Comparison of ENCODE assay signal across 22 cellular contexts in genomic region chr7:109003742-109004141, GRCh38.
DNase-seq lines count a peak whose midpoint lies in the region; ATAC-seq, FAIRE-seq and TF ChIP-seq lines count a peak whose summit lies in the region.
"Had no signal": no experiment of that assay in that cellular context is flagged by ENCODE, and none has a peak within 500 bp of the region (broad histone marks: within the 10 kb centered on the region; RNA-seq: fewer than 3 reads in every experiment).

No MANE protein-coding gene starts in this region.

- H3K9me2 ChIP-seq in OCI-LY7 (ENCODE audit: insufficient read depth, low read length): no peaks in the 10 kb centered on the region

- no peak for FAIRE-seq in endothelial cell of umbilical vein (lab: Jason Lieb, UNC)

- dilution Hi-C loops in endothelial cell of umbilical vein (cut with MboI; ENCODE audit: extremely low pct_ligation_motif_present, low sequenced_read_pairs): no loop called here

- CTCF ChIA-PET in A673 (lab: Charles Lee): no interaction called here
- CTCF ChIA-PET in endothelial cell of umbilical vein (lab: Charles Lee): no interaction called here
- CTCF ChIA-PET in OCI-LY7 (lab: Charles Lee; ENCODE audit: unreplicated experiment): no interaction called here

- H3K9ac ChIP-seq in endothelial cell of umbilical vein (replicated peaks; ENCODE audit: extremely low read depth, insufficient read depth, low read length): no peak overlapping the region

- DNase-seq in A673 (ENCODE audit: low spot score) (peak; percentile 46), NB4 (ENCODE audit: low read depth) (peak; percentile 23), endothelial cell of umbilical vein (ENCODE audit: low read depth, low spot score) (peak; percentile 7), lower lobe of right lung (no peak), OCI-LY7 (ENCODE audit: low spot score) (no peak)
- no peak for DNase-seq in stimulated activated CD4-positive, alpha-beta T cell treated with anti-CD3 and anti-CD28 coated beads, Interleukin-1b, Interleukin-23, amount 100 ng/mL, for 48 hours
- DNase-seq: ACHN; activated CD4-positive, alpha-beta T cell treated with anti-CD3 and anti-CD28 coated beads, Interleukin-2, amount 50 U/mL, for 48 hours; activated gamma-delta T cell; central memory CD4-positive, alpha-beta T cell; DMS79; esophagus squamous epithelium; heart right ventricle; MV-4-11; NCI-H524 treated with DMSO at 0.1 percent for 48 hours; SIG-M5; spleen; T-helper 2 cell; uterus had no signal

- H2AFZ ChIP-seq in endothelial cell of umbilical vein (ENCODE audit: low read depth, low read length): no peak overlapping the region
- H2AFZ ChIP-seq in OCI-LY7 (ENCODE audit: low read length): no peak overlapping the region

- POLR2A ChIA-PET in A673 (lab: Charles Lee; ENCODE audit: low non-redundant PET): interaction anchor here (0.7 kb wide), 1 partner anchor 130 kb away, joined by 3 read pairs; no protein-coding TSS in a partner anchor
- POLR2A ChIA-PET in endothelial cell of umbilical vein (lab: Charles Lee): no interaction called here
- POLR2A ChIA-PET in OCI-LY7 (lab: Charles Lee): no interaction called here

- H3K27me3 ChIP-seq in A673 (replicated peaks; ENCODE audit: insufficient read depth, low read depth, low read length, poor library complexity): no peaks in the 10 kb centered on the region
- H3K27me3 ChIP-seq in endothelial cell of umbilical vein (ENCODE audit: control insufficient read depth in 2 of 2, insufficient read depth in 2 of 2, low read length in 2 of 2): no peaks in the 10 kb centered on the region
- H3K27me3 ChIP-seq in lower lobe of right lung (ENCODE audit: low read depth): no peaks in the 10 kb centered on the region
- H3K27me3 ChIP-seq: esophagus squamous epithelium, heart right ventricle, spleen, uterus had no signal

- ATAC-seq in lower lobe of right lung (peak; percentile 71 to 78), GM21360 (IDR thresholded peaks at IDR 0.05; ENCODE audit: unreplicated experiment) (no peak), HG03159 (IDR thresholded peaks at IDR 0.05; ENCODE audit: unreplicated experiment) (no peak)
- ATAC-seq: heart right ventricle had no signal

- H3K4me1 ChIP-seq in A673 (ENCODE audit: insufficient read depth, low read length, poor library complexity, severe bottlenecking) (no peaks in the 10 kb centered on the region), endothelial cell of umbilical vein (ENCODE audit: control insufficient read depth, extremely low read depth, insufficient read depth, low read length) (no peaks in the 10 kb centered on the region), lower lobe of right lung (no peaks in the 10 kb centered on the region), OCI-LY7 (ENCODE audit: insufficient read depth, low read length, poor library complexity, severe bottlenecking) (no peaks in the 10 kb centered on the region)
- H3K4me1 ChIP-seq: esophagus squamous epithelium, heart right ventricle, spleen, uterus had no signal

- no peaks in the 10 kb centered on the region for H3K9me1 ChIP-seq in endothelial cell of umbilical vein (replicated peaks; ENCODE audit: control insufficient read depth, extremely low read depth, insufficient read depth, low read length)

- intact Hi-C loops in A673 (cut with micrococcal nuclease; ENCODE audit: unreplicated experiment): no loop called here
- intact Hi-C loops in endothelial cell of umbilical vein (cut with micrococcal nuclease): no loop called here
- intact Hi-C loops in lower lobe of right lung (cut with DNase I): no loop called here
- intact Hi-C loops in OCI-LY7 (cut with micrococcal nuclease; ENCODE audit: unreplicated experiment): no loop called here

- H3K4me3 ChIP-seq in A673 (ENCODE audit: low read depth, low read length, poor library complexity, severe bottlenecking) (no peak overlapping the region), NB4 (ENCODE audit: low read depth, low read length) (no peak overlapping the region), endothelial cell of umbilical vein (replicated peaks in 1 of 3; ENCODE audit: insufficient read depth in 1 of 3, low read depth in 1 of 3, low read length in 3 of 3) (no peak overlapping the region), lower lobe of right lung (no peak overlapping the region), OCI-LY7 (ENCODE audit: low read depth, low read length, poor library complexity, severe bottlenecking) (no peak overlapping the region)
- H3K4me3 ChIP-seq: esophagus squamous epithelium, HAP-1, heart right ventricle, spleen, uterus had no signal

- TF ChIP-seq POLR2A in NB4 (IDR thresholded peaks at IDR 0.05; ENCODE audit: extremely low read depth, insufficient read length) (no peak), endothelial cell of umbilical vein (IDR thresholded peaks at IDR 0.05; ENCODE audit: low read depth, low read length) (no peak)

- H3K9me3 ChIP-seq in A673 (ENCODE audit: low read depth, low read length, poor library complexity, severe bottlenecking): no peaks in the 10 kb centered on the region
- no peaks in the 10 kb centered on the region for H3K9me3 ChIP-seq in endothelial cell of umbilical vein (replicated peaks; ENCODE audit: control insufficient read depth, insufficient read depth, low read length)
- H3K9me3 ChIP-seq in lower lobe of right lung: no peaks in the 10 kb centered on the region
- H3K9me3 ChIP-seq in OCI-LY7 (ENCODE audit: low read length): no peaks in the 10 kb centered on the region
- H3K9me3 ChIP-seq: esophagus squamous epithelium, HAP-1, heart right ventricle, spleen, uterus had no signal

- H3K36me3 ChIP-seq in A673 (ENCODE audit: insufficient read depth, low read length, poor library complexity, severe bottlenecking): no peaks in the 10 kb centered on the region
- H3K36me3 ChIP-seq in endothelial cell of umbilical vein (ENCODE audit: control insufficient read depth in 2 of 2, extremely low read depth in 1 of 2, insufficient read depth in 2 of 2, low read length in 2 of 2): no peaks in the 10 kb centered on the region
- no peaks in the 10 kb centered on the region for H3K36me3 ChIP-seq in lower lobe of right lung
- H3K36me3 ChIP-seq in OCI-LY7 (ENCODE audit: insufficient read depth, low read length): no peaks in the 10 kb centered on the region
- H3K36me3 ChIP-seq: esophagus squamous epithelium, HAP-1, heart right ventricle, spleen, uterus had no signal

- H3K27ac ChIP-seq in A673 (ENCODE audit: low read depth, low read length, poor library complexity, severe bottlenecking) (no peak overlapping the region), endothelial cell of umbilical vein (ENCODE audit: insufficient read depth, low read depth, low read length) (no peak overlapping the region), lower lobe of right lung (no peak overlapping the region), OCI-LY7 (ENCODE audit: low read depth, low read length, poor library complexity, severe bottlenecking) (no peak overlapping the region)
- H3K27ac ChIP-seq: esophagus squamous epithelium, heart right ventricle, spleen, uterus had no signal

- H4K20me1 ChIP-seq in endothelial cell of umbilical vein (replicated peaks; ENCODE audit: control insufficient read depth, extremely low read depth, insufficient read depth, low read length) (no peaks in the 10 kb centered on the region), OCI-LY7 (ENCODE audit: insufficient read depth, low read length) (no peaks in the 10 kb centered on the region)

- BruUV-seq in A673 (replicated peaks; lab: Mats Ljungman, UMichigan) (no TSS peak), endothelial cell of umbilical vein (replicated peaks; lab: Mats Ljungman, UMichigan) (no TSS peak), OCI-LY7 (replicated peaks; lab: Mats Ljungman, UMichigan) (no TSS peak)

- no peak for TF ChIP-seq CTCF in A673 (conservative IDR thresholded peaks at IDR 0.05; ENCODE audit: low read depth, low read length)
- TF ChIP-seq CTCF in NB4 (IDR thresholded peaks at IDR 0.05; ENCODE audit: low read depth, low read length): no peak
- TF ChIP-seq CTCF in endothelial cell of umbilical vein (IDR thresholded peaks at IDR 0.05; ENCODE audit: extremely low read depth in 1 of 2, insufficient read depth in 1 of 2, low read depth in 1 of 2, low read length in 2 of 2): no peak
- TF ChIP-seq CTCF in lower lobe of right lung (IDR thresholded peaks at IDR 0.05): no peak
- no peak for TF ChIP-seq CTCF in OCI-LY7 (conservative IDR thresholded peaks at IDR 0.05; ENCODE audit: low read length)

- H3K79me2 ChIP-seq in endothelial cell of umbilical vein (ENCODE audit: control insufficient read depth, insufficient read depth, low read length) (no peaks in the 10 kb centered on the region), OCI-LY7 (ENCODE audit: insufficient read depth, low read depth, low read length) (no peaks in the 10 kb centered on the region)

- H3K4me2 ChIP-seq in endothelial cell of umbilical vein (ENCODE audit: insufficient read depth, low read length) (no peak overlapping the region), OCI-LY7 (ENCODE audit: low read length) (no peak overlapping the region)

TF ChIP-seq in endothelial cell of umbilical vein, 7 proteins besides CTCF, POLR2A, EP300 and RAD21:
- no peak for TF ChIP-seq GATA2 (IDR thresholded peaks at IDR 0.05; ENCODE audit: insufficient read depth, insufficient read length, low read depth, low read length)
- peak; percentile 15 for TF ChIP-seq POLR2AphosphoS5 (IDR thresholded peaks at IDR 0.05; ENCODE audit: insufficient read depth, low read depth, low read length)
- TF ChIP-seq JUN (IDR thresholded peaks at IDR 0.05; ENCODE audit: borderline replicate concordance, insufficient read depth, insufficient read length, low read depth): peak; percentile 43
- no peak for TF ChIP-seq MAX (IDR thresholded peaks at IDR 0.05; ENCODE audit: insufficient read depth, insufficient read length)
- no peak for TF ChIP-seq FOS (IDR thresholded peaks at IDR 0.05; ENCODE audit: borderline replicate concordance, insufficient read depth, low read length)
TF ChIP-seq in endothelial cell of umbilical vein: peak in this region for 2.

Comparison
In these comparisons a context has a peak if more than half of its experiments do, and no peak if none do; other contexts are left out.
1. DNase-seq: peak in A673 (single experiment), NB4 (single experiment) and endothelial cell of umbilical vein (single experiment); none in lower lobe of right lung (single experiment), OCI-LY7 (single experiment) and stimulated activated CD4-positive, alpha-beta T cell treated with anti-CD3 and anti-CD28 coated beads, Interleukin-1b, Interleukin-23, amount 100 ng/mL, for 48 hours (single experiment).
2. ATAC-seq: peak in lower lobe of right lung (2 of 2); none in GM21360 (single experiment) and HG03159 (single experiment).